ENCODE assay signal across 14 cellular contexts in the genomic region with DNA sequence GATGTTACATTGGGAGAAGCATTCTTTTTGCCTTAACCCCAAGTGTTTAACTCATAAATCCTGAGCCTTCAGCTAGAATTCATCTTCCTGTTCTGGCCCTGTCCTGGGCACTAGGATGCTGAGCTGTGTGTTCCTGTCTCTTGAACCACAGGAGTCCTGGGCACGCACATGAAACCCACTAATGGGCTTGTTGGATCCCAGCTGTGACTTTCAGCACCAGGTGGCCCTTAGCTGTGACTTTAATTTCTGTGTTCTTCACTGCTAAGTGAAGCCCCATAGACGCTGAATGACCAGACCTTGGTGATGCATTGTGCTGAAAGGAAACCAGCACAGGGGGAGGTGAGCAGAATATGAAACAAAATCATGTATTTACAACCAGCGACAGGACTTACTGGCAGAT.
"Had no signal": no experiment of that assay in that cellular context is flagged by ENCODE, and none has a peak within 500 bp of the region (broad histone marks: within the 10 kb centered on the region; RNA-seq: fewer than 3 reads in every experiment).

No MANE protein-coding gene starts in this region.

- H3K36me3 Mint-ChIP-seq: activated CD8-positive, alpha-beta memory T cell treated with anti-CD3 and anti-CD28 coated beads, Interleukin-2, amount 10 ng/mL, durations not matched to agents 7 days and 5 days; stimulated activated memory B cell treated with anti-CD40 and anti-IgM and Interleukin-4, amounts not matched to agents 10 μg/mL and 1 μg/mL and 100 μg/mL, for 72 hours had no signal

- DNase-seq: activated B cell treated with CpG ODN at 0.5 μM for 24 hours; activated CD4-positive, alpha-beta memory T cell treated with anti-CD3 and anti-CD28 coated beads, Interleukin-2, amount 10 ng/mL, durations not matched to agents 7 days and 5 days; activated CD4-positive, alpha-beta T cell treated with anti-CD3 and anti-CD28 coated beads for 4 hours; activated CD8-positive, alpha-beta memory T cell treated with anti-CD3 and anti-CD28 coated beads, Interleukin-2, amount 10 ng/mL, durations not matched to agents 7 days and 5 days; body of pancreas; effector memory CD8-positive, alpha-beta T cell; left ventricle myocardium superior; small intestine; stimulated activated CD4-positive, alpha-beta T cell treated with anti-CD3 and anti-CD28 coated beads, Interleukin-4, amount 100 ng/mL, for 1 hour had no signal

- H3K27me3 Mint-ChIP-seq: activated CD8-positive, alpha-beta memory T cell treated with anti-CD3 and anti-CD28 coated beads, Interleukin-2, amount 10 ng/mL, durations not matched to agents 7 days and 5 days had no signal

- H3K4me1 ChIP-seq: body of pancreas, right atrium auricular region had no signal

- H3K27me3 ChIP-seq: body of pancreas, right atrium auricular region had no signal

- H3K4me3 ChIP-seq: body of pancreas, right atrium auricular region, thoracic aorta had no signal

- ATAC-seq: activated CD8-positive, alpha-beta memory T cell treated with anti-CD3 and anti-CD28 coated beads, Interleukin-2, amount 10 ng/mL, durations not matched to agents 7 days and 5 days; body of pancreas; effector memory CD8-positive, alpha-beta T cell; left ventricle myocardium superior; stimulated activated memory B cell treated with anti-CD40 and anti-IgM and Interleukin-4, amounts not matched to agents 10 μg/mL and 1 μg/mL and 100 μg/mL, for 72 hours had no signal

- H3K9me3 Mint-ChIP-seq: activated B cell treated with CpG ODN at 0.5 μM for 24 hours; activated CD4-positive, alpha-beta memory T cell treated with anti-CD3 and anti-CD28 coated beads, Interleukin-2, amount 10 ng/mL, durations not matched to agents 7 days and 5 days; effector memory CD8-positive, alpha-beta T cell; neural crest cell; stimulated activated memory B cell treated with anti-CD40 and anti-IgM and Interleukin-4, amounts not matched to agents 10 μg/mL and 1 μg/mL and 100 μg/mL, for 72 hours had no signal

- H3K27ac ChIP-seq: body of pancreas, right atrium auricular region, thoracic aorta had no signal

- H3K27ac Mint-ChIP-seq: activated B cell treated with CpG ODN at 0.5 μM for 24 hours; activated CD4-positive, alpha-beta memory T cell treated with anti-CD3 and anti-CD28 coated beads, Interleukin-2, amount 10 ng/mL, durations not matched to agents 7 days and 5 days; activated CD8-positive, alpha-beta memory T cell treated with anti-CD3 and anti-CD28 coated beads, Interleukin-2, amount 10 ng/mL, durations not matched to agents 7 days and 5 days; progenitor cell of endocrine pancreas; stimulated activated memory B cell treated with anti-CD40 and anti-IgM and Interleukin-4, amounts not matched to agents 10 μg/mL and 1 μg/mL and 100 μg/mL, for 72 hours had no signal

- H3K4me3 Mint-ChIP-seq: activated B cell treated with CpG ODN at 0.5 μM for 24 hours; activated CD4-positive, alpha-beta memory T cell treated with anti-CD3 and anti-CD28 coated beads, Interleukin-2, amount 10 ng/mL, durations not matched to agents 7 days and 5 days; activated CD8-positive, alpha-beta memory T cell treated with anti-CD3 and anti-CD28 coated beads, Interleukin-2, amount 10 ng/mL, durations not matched to agents 7 days and 5 days; neural crest cell; stimulated activated memory B cell treated with anti-CD40 and anti-IgM and Interleukin-4, amounts not matched to agents 10 μg/mL and 1 μg/mL and 100 μg/mL, for 72 hours had no signal

- H3K9me3 ChIP-seq: body of pancreas, right atrium auricular region, thoracic aorta had no signal

- H3K36me3 ChIP-seq: right atrium auricular region, thoracic aorta had no signal
